ENCODE assay signal across 8 cellular contexts in genomic region chr5:69370335-69370734, GRCh38. TPM values are rescaled to one million over a fixed set of nuclear protein-coding genes. Genes with fewer than 3 reads are reported as not detected.
DNase-seq lines count a peak whose midpoint lies in the region; ATAC-seq and TF ChIP-seq lines count a peak whose summit lies in the region.
"Not testable (repeated sequence)": the region's sequence is repeated elsewhere in the genome, so short reads cannot be mapped to it uniquely, and the experiment has no call there.

No MANE protein-coding gene starts in this region.

- H2BK120ac ChIP-seq in IMR-90 (ENCODE audit: low read depth, low read length): not testable (repeated sequence)

- H2BK20ac ChIP-seq in IMR-90 (ENCODE audit: low read depth, low read length): not testable (repeated sequence)

- peak overlapping the region; percentile 67 to 75 for H3K4me3 ChIP-seq in CD4-positive, alpha-beta memory T cell (ENCODE audit: low read length in 2 of 2)
- H3K4me3 ChIP-seq in IMR-90 (ENCODE audit: insufficient read depth, low read depth, low read length): peak overlapping the region; percentile 64
- peak overlapping the region in 3 of 4 donors; percentile 74 to 96 (median 86) for H3K4me3 ChIP-seq in adrenal gland
- H3K4me3 ChIP-seq in esophagus (ENCODE audit: low read depth in 1 of 2, low read length in 2 of 2): peak overlapping the region; percentile 76 to 96
- peak overlapping the region; percentile 78 to 95 (median 82) for H3K4me3 ChIP-seq in liver (ENCODE audit: low read depth in 1 of 3, low read length in 3 of 3)
- peak overlapping the region; percentile 89 for H3K4me3 ChIP-seq in parathyroid adenoma (ENCODE audit: low read depth, low read length)
- peak overlapping the region; percentile 67 to 97 (median 80) for H3K4me3 ChIP-seq in thyroid gland (replicated peaks in 1 of 3)

- dilution Hi-C loops in IMR-90 (cut with HindIII; ENCODE audit: low sequenced_read_pairs, unreplicated experiment): not testable (repeated sequence)

- H3K4me1 Mint-ChIP-seq in CD4-positive, alpha-beta memory T cell: peaks cover 22 to 59% (median 40%) of the 10 kb centered on the region in 4 donors
- peaks cover 28% of the 10 kb centered on the region for H3K4me1 Mint-ChIP-seq in T-helper 2 cell treated with Interferon-gamma antibody and Interleukin-4, amounts not matched to agents 5 μg/mL and 100 μg/mL, for 36 hours (ENCODE audit: low read depth)

- peak overlapping the region; percentile 65 to 95; a peak in 3 of 4 replicates for H4K8ac ChIP-seq in IMR-90 (ENCODE audit: low read depth in 2 of 2, low read length in 2 of 2)

- BruUV-seq in IMR-90 (replicated peaks; lab: Mats Ljungman, UMichigan): not testable (repeated sequence)

- H3K56ac ChIP-seq in IMR-90 (ENCODE audit: extremely low read depth, insufficient read depth, low read length): peak overlapping the region; percentile 67

- not testable (repeated sequence) for DNase-seq in CD4-positive, alpha-beta memory T cell; IMR-90; adrenal gland
- DNase-seq in T-helper 2 cell treated with Interferon-gamma antibody and Interleukin-4, amounts not matched to agents 5 μg/mL and 100 μg/mL, for 36 hours (ENCODE audit: low spot score): peak; percentile 15
- peak in 1 of 2 donors; percentile 4 for DNase-seq in thyroid gland

- not testable (repeated sequence) for ATAC-seq in IMR-90 (ENCODE audit: low read depth)

- peaks cover 25% of the 10 kb centered on the region for H3K4me1 ChIP-seq in CD4-positive, alpha-beta memory T cell (ENCODE audit: insufficient read depth, low read length)
- H3K4me1 ChIP-seq in IMR-90 (ENCODE audit: control insufficient read depth, insufficient read depth, low read length); esophagus (ENCODE audit: control insufficient read depth in 2 of 2, insufficient read depth in 2 of 2, low read length in 1 of 2); parathyroid adenoma: not testable (repeated sequence)
- H3K4me1 ChIP-seq in adrenal gland (replicated peaks in 1 of 2) (peaks cover 13 to 36% of the 10 kb centered on the region in 2 donors), liver (ENCODE audit: control insufficient read depth in 4 of 4, insufficient read depth in 4 of 4, low read length in 3 of 4) (peaks cover 0 to 22% (median 17%) of the 10 kb centered on the region in 4 donors), thyroid gland (peaks cover 9 to 21% of the 10 kb centered on the region in 2 donors)

- H4K5ac ChIP-seq in IMR-90 (ENCODE audit: low read depth, low read length): peak overlapping the region; percentile 39; the same call in 1 of the 2 replicates

- H2AK9ac ChIP-seq in IMR-90 (replicated peaks; ENCODE audit: low read depth, low read length, poor library complexity): peak overlapping the region; percentile 72

- not testable (repeated sequence) for H3K9me3 Mint-ChIP-seq in CD4-positive, alpha-beta memory T cell; T-helper 2 cell treated with Interferon-gamma antibody and Interleukin-4, amounts not matched to agents 5 μg/mL and 100 μg/mL, for 36 hours

- intact Hi-C loops in CD4-positive, alpha-beta memory T cell (cut with micrococcal nuclease); adrenal gland (cut with DNase I); thyroid gland (cut with DNase I): not testable (repeated sequence)
- intact Hi-C loops in IMR-90 (cut with micrococcal nuclease): loop anchor here (5.0 kb wide), 2 partner anchors 37 to 52 kb away; no protein-coding TSS in a partner anchor

- POLR2A ChIA-PET in CD4-positive, alpha-beta memory T cell (lab: Charles Lee; ENCODE audit: partially characterized antibody): interaction anchor here (1.0 to 1.2 kb wide), 7 partner anchors 28 to 276 kb away, joined by 3 to 11 read pairs (median 4); partner anchors contain the start of genes CCDC125, CDK7 and SLC30A5
- POLR2A ChIA-PET in IMR-90 (lab: Charles Lee; ENCODE audit: unreplicated experiment): interaction anchor here (0.9 kb wide), 1 partner anchor 277 kb away, joined by 3 read pairs; the partner anchor contains the start of gene SLC30A5

- peak overlapping the region; percentile 88; the same call in 1 of the 2 replicates for H3K23ac ChIP-seq in IMR-90 (ENCODE audit: low read depth, low read length)

- TF ChIP-seq RAD21 in IMR-90 (IDR thresholded peaks at IDR 0.05; ENCODE audit: low read length); liver (IDR thresholded peaks at IDR 0.05): not testable (repeated sequence)

- not testable (repeated sequence) for H3K9me3 ChIP-seq in CD4-positive, alpha-beta memory T cell (ENCODE audit: control insufficient read depth in 1 of 2, low read length in 2 of 2); IMR-90 (ENCODE audit: control insufficient read depth, insufficient read depth, low read length); adrenal gland (replicated peaks in 1 of 3); esophagus (ENCODE audit: control insufficient read depth in 2 of 2, insufficient read depth in 1 of 2, low read depth in 1 of 2, low read length in 1 of 2); liver (ENCODE audit: control insufficient read depth in 4 of 4, low read length in 3 of 4); parathyroid adenoma (ENCODE audit: control insufficient read depth, low read length); thyroid gland

- H3K79me1 ChIP-seq in IMR-90 (ENCODE audit: low read depth in 1 of 2, low read length in 2 of 2): peaks cover 9 to 34% of the 10 kb centered on the region in 2 experiments; a peak in 3 of 4 replicates

- WGBS in IMR-90 (ENCODE audit: extremely low coverage in 2 of 2, insufficient read length in 1 of 2), 2 experiments: 0% methylated on average over 4 of the region's 16 CpGs; no CpG with 5 or more reads in 1 of the 2 experiments
- WGBS in adrenal gland, 4 donors: 2 to 6% (median 2%) methylated on average over 16 of the region's 16 CpGs
- 1 to 2% methylated on average over 16 of the region's 16 CpGs for WGBS in esophagus, 2 donors
- 1% methylated on average over 16 of the region's 16 CpGs for WGBS in liver
- WGBS in thyroid gland, 2 donors: 1 to 4% methylated on average over 16 of the region's 16 CpGs

- H3K14ac ChIP-seq in IMR-90 (replicated peaks; ENCODE audit: low read depth, low read length): peak overlapping the region; percentile 91; the same call in 1 of the 2 replicates

- peak overlapping the region; percentile 93 to 98 (median 94) for H3K4me3 Mint-ChIP-seq in CD4-positive, alpha-beta memory T cell
- peak overlapping the region; percentile 91 for H3K4me3 Mint-ChIP-seq in T-helper 2 cell treated with Interferon-gamma antibody and Interleukin-4, amounts not matched to agents 5 μg/mL and 100 μg/mL, for 36 hours

- H3K79me2 ChIP-seq in parathyroid adenoma: peaks cover 18% of the 10 kb centered on the region

- CTCF ChIA-PET in CD4-positive, alpha-beta memory T cell (lab: Charles Lee; ENCODE audit: partially characterized antibody): interaction anchor here (1.1 to 1.7 kb wide), 3 partner anchors 36 to 328 kb away, joined by 5 to 8 read pairs (median 6); partner anchors contain the start of gene SLC30A5
- CTCF ChIA-PET in IMR-90 (lab: Yijun Ruan, JAX): not testable (repeated sequence)

- not testable (repeated sequence) for H3K36me3 ChIP-seq in CD4-positive, alpha-beta memory T cell (ENCODE audit: insufficient read depth, low read length); IMR-90 (ENCODE audit: control insufficient read depth, insufficient read depth, low read length); esophagus (ENCODE audit: control insufficient read depth in 2 of 2, insufficient read depth in 2 of 2, low read length in 1 of 2); parathyroid adenoma (ENCODE audit: control insufficient read depth, insufficient read depth, low read length); thyroid gland
- H3K36me3 ChIP-seq in adrenal gland (replicated peaks in 1 of 2) (peaks cover 0 to 29% of the 10 kb centered on the region in 2 donors), liver (ENCODE audit: control insufficient read depth in 4 of 4, insufficient read depth in 3 of 4, low read depth in 1 of 4, low read length in 3 of 4) (peaks cover 2 to 22% (median 12%) of the 10 kb centered on the region in 4 donors)

- in situ Hi-C loops in IMR-90 (cut with MboI; ENCODE audit: low sequenced_read_pairs): not testable (repeated sequence)

- H2AFZ ChIP-seq in IMR-90 (replicated peaks; ENCODE audit: low read length, poor library complexity): peak overlapping the region; percentile 98
- peak overlapping the region; percentile 79 for H2AFZ ChIP-seq in parathyroid adenoma

- H4K20me1 ChIP-seq in IMR-90 (ENCODE audit: insufficient read depth, low read length): peaks cover 16% of the 10 kb centered on the region; the same call in 1 of the 2 replicates

- not testable (repeated sequence) for TF ChIP-seq CTCF in IMR-90 (conservative IDR thresholded peaks at IDR 0.05; ENCODE audit: low read depth, low read length); adrenal gland (IDR thresholded peaks at IDR 0.05); liver (IDR thresholded peaks at IDR 0.05; ENCODE audit: low read depth, low read length, missing input control); parathyroid adenoma (IDR thresholded peaks at IDR 0.05); thyroid gland (IDR thresholded peaks at IDR 0.05)

- H3K4me2 ChIP-seq in IMR-90 (ENCODE audit: low read depth, low read length) (peak overlapping the region; percentile 93), parathyroid adenoma (ENCODE audit: low read length) (peak overlapping the region; percentile 100)

- peak overlapping the region; percentile 64 for H2AK5ac ChIP-seq in IMR-90 (ENCODE audit: low read depth, low read length)

- H3K18ac ChIP-seq in IMR-90 (ENCODE audit: low read depth, low read length): not testable (repeated sequence)

- not testable (repeated sequence) for H2BK5ac ChIP-seq in IMR-90 (ENCODE audit: low read depth, low read length, poor library complexity, severe bottlenecking)

- H3K4ac ChIP-seq in IMR-90 (ENCODE audit: low read depth, low read length): peak overlapping the region; percentile 96

- not testable (repeated sequence) for H3K27me3 ChIP-seq in CD4-positive, alpha-beta memory T cell (ENCODE audit: insufficient read depth, low read length); IMR-90 (ENCODE audit: control insufficient read depth, insufficient read depth, low read length); adrenal gland; esophagus (ENCODE audit: control insufficient read depth in 1 of 2, insufficient read depth in 2 of 2, low read length in 2 of 2); liver (ENCODE audit: control insufficient read depth in 4 of 4, insufficient read depth in 4 of 4, low read length in 3 of 4); parathyroid adenoma (ENCODE audit: control insufficient read depth, insufficient read depth, low read length); thyroid gland

- not testable (repeated sequence) for H3K27me3 Mint-ChIP-seq in CD4-positive, alpha-beta memory T cell; T-helper 2 cell treated with Interferon-gamma antibody and Interleukin-4, amounts not matched to agents 5 μg/mL and 100 μg/mL, for 36 hours (ENCODE audit: low read depth)

- H3K9me1 ChIP-seq in IMR-90 (ENCODE audit: insufficient read depth, low read length): not testable (repeated sequence)

- H3K27ac Mint-ChIP-seq in CD4-positive, alpha-beta memory T cell: peak overlapping the region; percentile 97 to 100 (median 99)
- H3K27ac Mint-ChIP-seq in T-helper 2 cell treated with Interferon-gamma antibody and Interleukin-4, amounts not matched to agents 5 μg/mL and 100 μg/mL, for 36 hours: peak overlapping the region; percentile 98

- H3K9ac ChIP-seq in IMR-90 (ENCODE audit: low read depth, low read length): peak overlapping the region; percentile 97
- peak overlapping the region; percentile 34 to 45 for H3K9ac ChIP-seq in liver (ENCODE audit: low read depth in 1 of 2, low read length in 2 of 2)
- H3K9ac ChIP-seq in parathyroid adenoma: not testable (repeated sequence)

- not testable (repeated sequence) for H2BK15ac ChIP-seq in IMR-90 (ENCODE audit: low read depth, low read length)

- 0 out of 2 replicates have a peak overlapping the region, but pooled peaks have one; percentile 78 for H4K91ac ChIP-seq in IMR-90 (ENCODE audit: insufficient read depth, low read depth, low read length)

- not testable (repeated sequence) for TF ChIP-seq POLR2A in IMR-90 (IDR thresholded peaks at IDR 0.05; ENCODE audit: low read depth, low read length); adrenal gland (IDR thresholded peaks at IDR 0.05); thyroid gland (IDR thresholded peaks at IDR 0.05)

- peak overlapping the region; percentile 99 for H3K27ac ChIP-seq in CD4-positive, alpha-beta memory T cell (ENCODE audit: low read depth, low read length)
- H3K27ac ChIP-seq in IMR-90 (ENCODE audit: insufficient read depth, low read length) (0 out of 2 replicates have a peak overlapping the region, but pooled peaks have one; percentile 14), parathyroid adenoma (peak overlapping the region; percentile 96), thyroid gland (peak overlapping the region in 1 of 3 donors; percentile 99)
- H3K27ac ChIP-seq in adrenal gland; esophagus (ENCODE audit: low read depth in 2 of 2, low read length in 1 of 2); liver (ENCODE audit: low read depth in 1 of 2, low read length in 2 of 2): not testable (repeated sequence)

- H3K36me3 Mint-ChIP-seq in CD4-positive, alpha-beta memory T cell: peaks cover 12 to 41% of the 10 kb centered on the region in 2 donors
- peaks cover 25% of the 10 kb centered on the region for H3K36me3 Mint-ChIP-seq in T-helper 2 cell treated with Interferon-gamma antibody and Interleukin-4, amounts not matched to agents 5 μg/mL and 100 μg/mL, for 36 hours (ENCODE audit: low read depth)

RNA-seq across cellular contexts. Expression of gene RAD17, which starts 0.7 kb away (rescaled TPM):
- total RNA-seq in CD4-positive, alpha-beta memory T cell: 10 to 100 TPM; 30.7 to 31.1 TPM
- 10 to 100 TPM; 27.5 to 30.6 TPM for polyA plus RNA-seq in CD4-positive, alpha-beta memory T cell
- total RNA-seq in IMR-90 (2012; rRNA removed) (10.9 and 13.3 TPM in 2 replicates), adrenal gland (10 to 100 TPM; 16.7 to 25.2 (median 20.6) TPM), liver (10 to 100 TPM; 14.4 to 14.5 TPM), thyroid gland (10 to 100 TPM; 20.9 to 34.9 (median 27.8) TPM)
- polyA plus RNA-seq in IMR-90 (2012; rRNA removed) (9.9 and 11.4 TPM in 2 replicates), adrenal gland (10 to 100 TPM; 10.4 to 33.6 (median 16.6) TPM), esophagus (1 to 10 TPM; 6.2 to 7.5 TPM), liver (1 to 10 TPM; 6.0 to 9.1 TPM)
- polyA plus RNA-seq in IMR-90 (2012; cell fraction: cytosol; rRNA removed): 2.9 and 3.4 TPM in 2 replicates
- 14.0 and 24.8 TPM in 2 replicates for polyA plus RNA-seq in IMR-90 (2012; cell fraction: nucleus; rRNA removed; ENCODE audit: low replicate concordance)

RNA-seq across cellular contexts. Expression of gene AK6, which starts 1.0 kb away (rescaled TPM):
- 10 to 100 TPM; 25.3 to 31.4 TPM for total RNA-seq in CD4-positive, alpha-beta memory T cell
- polyA plus RNA-seq in CD4-positive, alpha-beta memory T cell: 10 to 100 TPM; 75.1 to 90.3 TPM
- 14.7 and 38.6 TPM in 2 replicates for total RNA-seq in IMR-90 (2012; rRNA removed)
- 23.1 and 34.4 TPM in 2 replicates for polyA plus RNA-seq in IMR-90 (2012; rRNA removed)
- 2.2 and 3.7 TPM in 2 replicates for polyA plus RNA-seq in IMR-90 (2012; cell fraction: cytosol; rRNA removed)
- polyA plus RNA-seq in IMR-90 (2012; cell fraction: nucleus; rRNA removed; ENCODE audit: low replicate concordance): 0.40 and 7.0 TPM in 2 replicates
- total RNA-seq in adrenal gland: 10 to 100 TPM in 7 of 8 donors, 1 to 10 TPM in 1; 9.6 to 73.9 (median 32.3) TPM
- 100 to 1,000 TPM in 1 of 3 donors, 10 to 100 TPM in 2; 63.5 to 190 (median 66.1) TPM for polyA plus RNA-seq in adrenal gland
- 10 to 100 TPM; 27.8 to 43.2 TPM for polyA plus RNA-seq in esophagus
- total RNA-seq in liver: 10 to 100 TPM; 17.7 to 18.7 TPM
- 10 to 100 TPM; 28.2 to 54.6 TPM for polyA plus RNA-seq in liver
- 10 to 100 TPM; 13.1 to 32.6 (median 23.9) TPM for total RNA-seq in thyroid gland

RNA-seq across cellular contexts. Expression of gene TAF9, which starts 1.0 kb away (rescaled TPM):
- 10 to 100 TPM; 42.3 to 45.9 TPM for total RNA-seq in CD4-positive, alpha-beta memory T cell
- 100 to 1,000 TPM; 105 to 167 TPM for polyA plus RNA-seq in CD4-positive, alpha-beta memory T cell
- total RNA-seq in IMR-90 (2012; rRNA removed) (104 and 127 TPM in 2 replicates), adrenal gland (10 to 100 TPM; 32.1 to 66.2 (median 52.1) TPM), liver (10 to 100 TPM; 30.5 to 38.8 TPM), thyroid gland (10 to 100 TPM; 29.2 to 41.4 (median 39.2) TPM)
- polyA plus RNA-seq in IMR-90 (2012; rRNA removed) (98.4 and 107 TPM in 2 replicates), adrenal gland (100 to 1,000 TPM in 1 of 3 donors, 10 to 100 TPM in 2; 55.1 to 152 (median 59.5) TPM), esophagus (10 to 100 TPM; 44.3 to 44.6 TPM), liver (10 to 100 TPM; 27.3 to 51.5 TPM)
- 29.2 and 72.6 TPM in 2 replicates for polyA plus RNA-seq in IMR-90 (2012; cell fraction: cytosol; rRNA removed)
- 9.0 and 69.1 TPM in 2 replicates for polyA plus RNA-seq in IMR-90 (2012; cell fraction: nucleus; rRNA removed; ENCODE audit: low replicate concordance)

RNA-seq across cellular contexts. Expression of gene CCDC125, which starts 37.7 kb away (rescaled TPM):
- 1 to 10 TPM; 6.8 to 7.9 TPM for total RNA-seq in CD4-positive, alpha-beta memory T cell
- polyA plus RNA-seq in CD4-positive, alpha-beta memory T cell: 1 to 10 TPM in 1 of 2 donors, under 1 TPM in 1; 0.65 to 5.3 TPM
- total RNA-seq in IMR-90 (2012; rRNA removed) (0.90 and 1.9 TPM in 2 replicates), adrenal gland (10 to 100 TPM in 4 of 8 donors, 1 to 10 TPM in 4; 6.1 to 13.3 (median 9.6) TPM), liver (10 to 100 TPM in 1 of 2 donors, 1 to 10 TPM in 1; 9.9 to 17.0 TPM), thyroid gland (10 to 100 TPM in 2 of 4 donors, 1 to 10 TPM in 2; 8.2 to 13.6 (median 9.6) TPM)
- polyA plus RNA-seq in IMR-90 (2012; rRNA removed) (0.96 and 1.2 TPM in 2 replicates), adrenal gland (1 to 10 TPM; 2.7 to 8.8 (median 4.7) TPM), esophagus (1 to 10 TPM; 2.7 to 4.5 TPM), liver (1 to 10 TPM; 5.3 to 6.5 TPM)
- 0.18 and 0.23 TPM in 2 replicates for polyA plus RNA-seq in IMR-90 (2012; cell fraction: cytosol; rRNA removed)
- polyA plus RNA-seq in IMR-90 (2012; cell fraction: nucleus; rRNA removed; ENCODE audit: low replicate concordance): 1.2 and 4.3 TPM in 2 replicates

RNA-seq across cellular contexts. Expression of gene MARVELD2, which starts 44.6 kb away (rescaled TPM):
- total RNA-seq in CD4-positive, alpha-beta memory T cell: 1 to 10 TPM; 1.1 TPM
- 1 to 10 TPM in 1 of 2 donors, under 1 TPM in 1; 0.20 to 1.5 TPM for polyA plus RNA-seq in CD4-positive, alpha-beta memory T cell
- total RNA-seq in IMR-90 (2012; rRNA removed): 0.54 and 0.83 TPM in 2 replicates
- polyA plus RNA-seq in IMR-90 (2012; rRNA removed): 0.29 and 0.51 TPM in 2 replicates
- 0.15 and 0.41 TPM in 2 replicates for polyA plus RNA-seq in IMR-90 (2012; cell fraction: cytosol; rRNA removed)
- 0.05 and 0.24 TPM in 2 replicates for polyA plus RNA-seq in IMR-90 (2012; cell fraction: nucleus; rRNA removed; ENCODE audit: low replicate concordance)
- 1 to 10 TPM in 3 of 8 donors, under 1 TPM in 5; 0.27 to 1.6 (median 0.89) TPM for total RNA-seq in adrenal gland
- polyA plus RNA-seq in adrenal gland: under 1 TPM; 0.16 to 0.46 (median 0.17) TPM
- 1 to 10 TPM; 4.7 to 5.0 TPM for polyA plus RNA-seq in esophagus
- 10 to 100 TPM; 13.1 to 20.2 TPM for total RNA-seq in liver
- 10 to 100 TPM in 1 of 2 donors, 1 to 10 TPM in 1; 9.4 to 11.5 TPM for polyA plus RNA-seq in liver
- 100 to 1,000 TPM in 1 of 4 donors, 10 to 100 TPM in 3; 61.8 to 100 (median 81.9) TPM for total RNA-seq in thyroid gland
